1 cellular context compared by ENCODE assay signal in genomic region chr9:133104718-133105460, GRCh38.
TF ChIP-seq lines count a peak whose summit lies in the region.

No MANE protein-coding gene starts in this region.

TF ChIP-seq in HepG2, 621 proteins besides CTCF, POLR2A, EP300 and RAD21:
- TF ChIP-seq SKI (IDR thresholded peaks at IDR 0.05; ENCODE audit: partially characterized antibody) (no peak), ZNF749 (CRISPR knock-in tag; IDR thresholded peaks at IDR 0.05; ENCODE audit: borderline replicate concordance) (no peak), AGO2 (optimal IDR thresholded peaks at IDR 0.05; ENCODE audit: low read depth, low read length) (peak; percentile 7)
